In the genomic region with DNA sequence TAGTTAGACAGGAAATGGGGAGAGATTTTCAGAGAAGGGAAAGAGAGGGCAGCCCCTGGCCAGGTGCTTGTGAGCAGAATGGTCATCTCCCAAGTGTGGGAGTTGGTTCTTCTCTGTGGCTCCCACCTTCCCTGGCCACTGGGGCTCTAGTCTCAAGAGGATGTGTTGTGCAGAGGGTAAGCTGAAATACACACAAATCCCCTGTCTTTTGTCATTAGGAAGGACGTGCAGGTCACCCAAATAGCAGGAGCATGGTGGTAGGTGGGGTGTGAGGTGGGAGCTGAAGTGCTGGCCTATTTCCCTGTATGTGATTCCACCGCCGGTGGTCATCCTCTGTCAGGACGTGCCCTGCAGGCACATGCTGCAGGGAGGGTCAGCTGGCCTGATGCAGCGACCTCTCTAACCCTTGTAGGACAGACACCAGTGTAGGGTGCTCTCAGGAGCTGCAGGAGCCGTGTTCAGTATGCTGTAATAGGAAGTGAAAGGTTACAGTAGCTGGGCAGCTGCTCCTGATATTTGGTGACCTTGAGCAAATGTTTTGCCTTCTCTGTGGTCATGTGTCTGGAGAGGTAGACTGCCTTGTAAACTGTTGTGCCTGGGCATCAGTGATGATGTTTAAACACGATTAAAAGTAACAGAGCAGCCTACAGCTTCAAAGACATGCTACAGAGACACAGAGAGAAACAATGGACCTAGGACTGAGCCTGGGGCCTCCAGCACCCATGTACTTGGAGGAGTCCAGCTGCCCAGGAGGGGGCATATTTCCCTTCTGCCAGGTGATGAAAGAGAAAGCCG, we compare ENCODE assay signal across 1 cellular context.
TF ChIP-seq lines count a peak whose summit lies in the region.

No MANE protein-coding gene starts in this region.

TF ChIP-seq in HepG2, 621 proteins besides CTCF, POLR2A, EP300 and RAD21 (continued from another document and continues in another):
- TF ChIP-seq KLF11 (CRISPR knock-in tag; IDR thresholded peaks at IDR 0.05) (peak; percentile 78; the same call in 1 of the 2 replicates), ZNF781 (CRISPR knock-in tag; IDR thresholded peaks at IDR 0.05; ENCODE audit: borderline replicate concordance, not compliant biosample characterization) (no peak), KDM1A (CRISPR knock-in tag; IDR thresholded peaks at IDR 0.05) (no peak; the same call in 1 of the 2 replicates), NFIC (IDR thresholded peaks at IDR 0.05; ENCODE audit: low read length) (no peak), ATF5 (CRISPR knock-in tag; IDR thresholded peaks at IDR 0.05; ENCODE audit: low read depth) (no peak), ZNF512B (CRISPR knock-in tag; IDR thresholded peaks at IDR 0.05; ENCODE audit: borderline replicate concordance) (no peak), DNMT3B (CRISPR knock-in tag; conservative IDR thresholded peaks at IDR 0.05) (no peak), ZFP36 (IDR thresholded peaks at IDR 0.05; ENCODE audit: borderline replicate concordance, low read depth, low read length, partially characterized antibody) (no peak), ZNF740 (CRISPR knock-in tag; IDR thresholded peaks at IDR 0.05) (no peak), ZFY (CRISPR knock-in tag; IDR thresholded peaks at IDR 0.05) (peak; percentile 34; the same call in 1 of the 2 replicates), ZMYM2 (CRISPR knock-in tag; IDR thresholded peaks at IDR 0.05) (no peak), ZFAT (CRISPR knock-in tag; conservative IDR thresholded peaks at IDR 0.05) (no peak), MAFK (conservative IDR thresholded peaks at IDR 0.05 in 1 of 2, IDR thresholded peaks at IDR 0.05 in 1 of 2; ENCODE audit: low read length in 2 of 2) (no peak), ZNF337 (CRISPR knock-in tag; IDR thresholded peaks at IDR 0.05; ENCODE audit: borderline replicate concordance, low read depth) (no peak), RFXAP (CRISPR knock-in tag; IDR thresholded peaks at IDR 0.05; ENCODE audit: borderline replicate concordance) (no peak), U2AF1 (optimal IDR thresholded peaks at IDR 0.05; ENCODE audit: low read depth, low read length) (no peak), KLF6 (CRISPR knock-in tag; IDR thresholded peaks at IDR 0.05) (peak; percentile 53), ZFP41 (CRISPR knock-in tag; IDR thresholded peaks at IDR 0.05; ENCODE audit: borderline replicate concordance) (peak; percentile 59), KDM5B (CRISPR knock-in tag; IDR thresholded peaks at IDR 0.05; ENCODE audit: borderline replicate concordance) (peak; percentile 78), XRCC5 (optimal IDR thresholded peaks at IDR 0.05; ENCODE audit: low read length) (peak; percentile 58), MEIS2 (CRISPR knock-in tag; IDR thresholded peaks at IDR 0.05) (0 out of 2 replicates have a peak, but pooled peaks have one; percentile 34), NR2F2 (IDR thresholded peaks at IDR 0.05; ENCODE audit: borderline replicate concordance, low read depth) (peak; percentile 84), NR1H2 (CRISPR knock-in tag; IDR thresholded peaks at IDR 0.05; ENCODE audit: borderline replicate concordance, low read depth) (no peak), THAP8 (CRISPR knock-in tag; IDR thresholded peaks at IDR 0.05; ENCODE audit: borderline replicate concordance) (no peak), SRSF1 (optimal IDR thresholded peaks at IDR 0.05; ENCODE audit: low read depth, low read length) (no peak), HOMEZ (CRISPR knock-in tag; IDR thresholded peaks at IDR 0.05; ENCODE audit: low read depth) (no peak), ISX (CRISPR knock-in tag; conservative IDR thresholded peaks at IDR 0.05) (no peak), ZNF510 (CRISPR knock-in tag; IDR thresholded peaks at IDR 0.05; ENCODE audit: low read depth) (no peak)
- TF ChIP-seq, protein P1, sequence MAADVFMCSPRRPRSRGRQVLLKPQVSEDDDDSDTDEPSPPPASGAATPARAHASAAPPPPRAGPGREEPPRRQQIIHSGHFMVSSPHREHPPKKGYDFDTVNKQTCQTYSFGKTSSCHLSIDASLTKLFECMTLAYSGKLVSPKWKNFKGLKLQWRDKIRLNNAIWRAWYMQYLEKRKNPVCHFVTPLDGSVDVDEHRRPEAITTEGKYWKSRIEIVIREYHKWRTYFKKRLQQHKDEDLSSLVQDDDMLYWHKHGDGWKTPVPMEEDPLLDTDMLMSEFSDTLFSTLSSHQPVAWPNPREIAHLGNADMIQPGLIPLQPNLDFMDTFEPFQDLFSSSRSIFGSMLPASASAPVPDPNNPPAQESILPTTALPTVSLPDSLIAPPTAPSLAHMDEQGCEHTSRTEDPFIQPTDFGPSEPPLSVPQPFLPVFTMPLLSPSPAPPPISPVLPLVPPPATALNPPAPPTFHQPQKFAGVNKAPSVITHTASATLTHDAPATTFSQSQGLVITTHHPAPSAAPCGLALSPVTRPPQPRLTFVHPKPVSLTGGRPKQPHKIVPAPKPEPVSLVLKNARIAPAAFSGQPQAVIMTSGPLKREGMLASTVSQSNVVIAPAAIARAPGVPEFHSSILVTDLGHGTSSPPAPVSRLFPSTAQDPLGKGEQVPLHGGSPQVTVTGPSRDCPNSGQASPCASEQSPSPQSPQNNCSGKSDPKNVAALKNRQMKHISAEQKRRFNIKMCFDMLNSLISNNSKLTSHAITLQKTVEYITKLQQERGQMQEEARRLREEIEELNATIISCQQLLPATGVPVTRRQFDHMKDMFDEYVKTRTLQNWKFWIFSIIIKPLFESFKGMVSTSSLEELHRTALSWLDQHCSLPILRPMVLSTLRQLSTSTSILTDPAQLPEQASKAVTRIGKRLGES (CRISPR knock-in tag; IDR thresholded peaks at IDR 0.05; ENCODE audit: borderline replicate concordance) = no peak
- TF ChIP-seq, protein P2, sequence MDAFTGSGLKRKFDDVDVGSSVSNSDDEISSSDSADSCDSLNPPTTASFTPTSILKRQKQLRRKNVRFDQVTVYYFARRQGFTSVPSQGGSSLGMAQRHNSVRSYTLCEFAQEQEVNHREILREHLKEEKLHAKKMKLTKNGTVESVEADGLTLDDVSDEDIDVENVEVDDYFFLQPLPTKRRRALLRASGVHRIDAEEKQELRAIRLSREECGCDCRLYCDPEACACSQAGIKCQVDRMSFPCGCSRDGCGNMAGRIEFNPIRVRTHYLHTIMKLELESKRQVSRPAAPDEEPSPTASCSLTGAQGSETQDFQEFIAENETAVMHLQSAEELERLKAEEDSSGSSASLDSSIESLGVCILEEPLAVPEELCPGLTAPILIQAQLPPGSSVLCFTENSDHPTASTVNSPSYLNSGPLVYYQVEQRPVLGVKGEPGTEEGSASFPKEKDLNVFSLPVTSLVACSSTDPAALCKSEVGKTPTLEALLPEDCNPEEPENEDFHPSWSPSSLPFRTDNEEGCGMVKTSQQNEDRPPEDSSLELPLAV (CRISPR knock-in tag; conservative IDR thresholded peaks at IDR 0.05; ENCODE audit: low read depth) = no peak
- TF ChIP-seq, protein P3, sequence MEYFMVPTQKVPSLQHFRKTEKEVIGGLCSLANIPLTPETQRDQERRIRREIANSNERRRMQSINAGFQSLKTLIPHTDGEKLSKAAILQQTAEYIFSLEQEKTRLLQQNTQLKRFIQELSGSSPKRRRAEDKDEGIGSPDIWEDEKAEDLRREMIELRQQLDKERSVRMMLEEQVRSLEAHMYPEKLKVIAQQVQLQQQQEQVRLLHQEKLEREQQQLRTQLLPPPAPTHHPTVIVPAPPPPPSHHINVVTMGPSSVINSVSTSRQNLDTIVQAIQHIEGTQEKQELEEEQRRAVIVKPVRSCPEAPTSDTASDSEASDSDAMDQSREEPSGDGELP (IDR thresholded peaks at IDR 0.05; ENCODE audit: borderline replicate concordance, low read depth) = peak; percentile 91
- TF ChIP-seq, protein P4, sequence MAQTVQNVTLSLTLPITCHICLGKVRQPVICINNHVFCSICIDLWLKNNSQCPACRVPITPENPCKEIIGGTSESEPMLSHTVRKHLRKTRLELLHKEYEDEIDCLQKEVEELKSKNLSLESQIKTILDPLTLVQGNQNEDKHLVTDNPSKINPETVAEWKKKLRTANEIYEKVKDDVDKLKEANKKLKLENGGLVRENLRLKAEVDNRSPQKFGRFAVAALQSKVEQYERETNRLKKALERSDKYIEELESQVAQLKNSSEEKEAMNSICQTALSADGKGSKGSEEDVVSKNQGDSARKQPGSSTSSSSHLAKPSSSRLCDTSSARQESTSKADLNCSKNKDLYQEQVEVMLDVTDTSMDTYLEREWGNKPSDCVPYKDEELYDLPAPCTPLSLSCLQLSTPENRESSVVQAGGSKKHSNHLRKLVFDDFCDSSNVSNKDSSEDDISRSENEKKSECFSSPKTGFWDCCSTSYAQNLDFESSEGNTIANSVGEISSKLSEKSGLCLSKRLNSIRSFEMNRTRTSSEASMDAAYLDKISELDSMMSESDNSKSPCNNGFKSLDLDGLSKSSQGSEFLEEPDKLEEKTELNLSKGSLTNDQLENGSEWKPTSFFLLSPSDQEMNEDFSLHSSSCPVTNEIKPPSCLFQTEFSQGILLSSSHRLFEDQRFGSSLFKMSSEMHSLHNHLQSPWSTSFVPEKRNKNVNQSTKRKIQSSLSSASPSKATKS (CRISPR knock-in tag; IDR thresholded peaks at IDR 0.05) = no peak
- TF ChIP-seq, protein P5, sequence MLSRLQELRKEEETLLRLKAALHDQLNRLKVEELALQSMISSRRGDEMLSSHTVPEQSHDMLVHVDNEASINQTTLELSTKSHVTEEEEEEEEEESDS (CRISPR knock-in tag; IDR thresholded peaks at IDR 0.05; ENCODE audit: borderline replicate concordance) = no peak
- TF ChIP-seq, protein P6, sequence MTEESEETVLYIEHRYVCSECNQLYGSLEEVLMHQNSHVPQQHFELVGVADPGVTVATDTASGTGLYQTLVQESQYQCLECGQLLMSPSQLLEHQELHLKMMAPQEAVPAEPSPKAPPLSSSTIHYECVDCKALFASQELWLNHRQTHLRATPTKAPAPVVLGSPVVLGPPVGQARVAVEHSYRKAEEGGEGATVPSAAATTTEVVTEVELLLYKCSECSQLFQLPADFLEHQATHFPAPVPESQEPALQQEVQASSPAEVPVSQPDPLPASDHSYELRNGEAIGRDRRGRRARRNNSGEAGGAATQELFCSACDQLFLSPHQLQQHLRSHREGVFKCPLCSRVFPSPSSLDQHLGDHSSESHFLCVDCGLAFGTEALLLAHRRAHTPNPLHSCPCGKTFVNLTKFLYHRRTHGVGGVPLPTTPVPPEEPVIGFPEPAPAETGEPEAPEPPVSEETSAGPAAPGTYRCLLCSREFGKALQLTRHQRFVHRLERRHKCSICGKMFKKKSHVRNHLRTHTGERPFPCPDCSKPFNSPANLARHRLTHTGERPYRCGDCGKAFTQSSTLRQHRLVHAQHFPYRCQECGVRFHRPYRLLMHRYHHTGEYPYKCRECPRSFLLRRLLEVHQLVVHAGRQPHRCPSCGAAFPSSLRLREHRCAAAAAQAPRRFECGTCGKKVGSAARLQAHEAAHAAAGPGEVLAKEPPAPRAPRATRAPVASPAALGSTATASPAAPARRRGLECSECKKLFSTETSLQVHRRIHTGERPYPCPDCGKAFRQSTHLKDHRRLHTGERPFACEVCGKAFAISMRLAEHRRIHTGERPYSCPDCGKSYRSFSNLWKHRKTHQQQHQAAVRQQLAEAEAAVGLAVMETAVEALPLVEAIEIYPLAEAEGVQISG (CRISPR knock-in tag; IDR thresholded peaks at IDR 0.05) = peak; percentile 53
